ENCODE assay signal across 11 cellular contexts in genomic region chr1:19816737-19817086, GRCh38. TPM values are rescaled to one million over a fixed set of nuclear protein-coding genes. Genes with fewer than 3 reads are reported as not detected.
A peak's percentile ranks its signal among the peaks of the same experiment; 100 is the strongest.
DNase-seq lines count a peak whose midpoint lies in the region; ATAC-seq, FAIRE-seq and TF ChIP-seq lines count a peak whose summit lies in the region.
"Not testable (repeated sequence)": the region's sequence is repeated elsewhere in the genome, so short reads cannot be mapped to it uniquely, and the experiment has no call there.
"Had no signal": no experiment of that assay in that cellular context is flagged by ENCODE, and none has a peak within 500 bp of the region (broad histone marks: within the 10 kb centered on the region; RNA-seq: fewer than 3 reads in every experiment).

No MANE protein-coding gene starts in this region.

- not testable (repeated sequence) for H3K23me2 ChIP-seq in H9 (ENCODE audit: insufficient read length, low read depth, low read length, poor library complexity, severe bottlenecking)

- H3K79me2 ChIP-seq in H9 (ENCODE audit: insufficient read depth, low read length); astrocyte (ENCODE audit: insufficient read depth, low read length): not testable (repeated sequence)

- not testable (repeated sequence) for H3K18ac ChIP-seq in H9 (ENCODE audit: insufficient read length, low read depth, low read length)

- not testable (repeated sequence) for H3K9me3 ChIP-seq in H9 (ENCODE audit: control insufficient read depth, low read depth, low read length); Peyer's patch; astrocyte (ENCODE audit: insufficient read depth, low read depth, low read length); endodermal cell (ENCODE audit: control insufficient read depth, low read length); iPS-18c (ENCODE audit: control insufficient read depth, insufficient read depth, low read length); right lobe of liver; pancreas

- not testable (repeated sequence) for H3K27me3 Mint-ChIP-seq in H9 (ENCODE audit: low read depth); type B pancreatic cell
- H3K27me3 Mint-ChIP-seq in astrocyte (ENCODE audit: low read depth, unreplicated experiment) (peaks cover 28% of the 10 kb centered on the region), endodermal cell (ENCODE audit: insufficient read depth) (peaks cover 21% of the 10 kb centered on the region)

- not testable (repeated sequence) for H2BK12ac ChIP-seq in H9 (ENCODE audit: insufficient read length, low read depth, low read length)

- H3K4me1 ChIP-seq in H9 (ENCODE audit: insufficient read depth, low read length), result peaks cover 14% of the 10 kb centered on the region; the same call in 1 of the 2 replicates
- H3K4me1 ChIP-seq in Peyer's patch, result peaks cover 0 to 22% (median 1%) of the 10 kb centered on the region in 4 donors
- not testable (repeated sequence) for H3K4me1 ChIP-seq in astrocyte (ENCODE audit: insufficient read depth, low read length); endodermal cell (ENCODE audit: control insufficient read depth, insufficient read depth, low read length)
- peaks cover 0 to 53% (median 22%) of the 10 kb centered on the region in 4 donors for H3K4me1 ChIP-seq in right lobe of liver
- peaks cover 25 to 37% (median 28%) of the 10 kb centered on the region in 3 donors for H3K4me1 ChIP-seq in pancreas

- not testable (repeated sequence) for H4K20me1 ChIP-seq in H9 (ENCODE audit: control insufficient read depth, insufficient read depth, insufficient read length); astrocyte (ENCODE audit: insufficient read depth, low read length)

- H2BK20ac ChIP-seq in H9 (ENCODE audit: low read depth, low read length, poor library complexity, severe bottlenecking), result not testable (repeated sequence)

- not testable (repeated sequence) for H4K91ac ChIP-seq in H9 (ENCODE audit: insufficient read length, low read depth, low read length)

- not testable (repeated sequence) for H3K36me3 Mint-ChIP-seq in H9 (ENCODE audit: insufficient read depth in 1 of 3, low read depth in 3 of 3); astrocyte (ENCODE audit: low read depth, unreplicated experiment); endodermal cell (ENCODE audit: low read depth); type B pancreatic cell

- intact Hi-C loops in right lobe of liver (cut with DNase I); pancreas (cut with DNase I): not testable (repeated sequence)

- not testable (repeated sequence) for H2AK5ac ChIP-seq in H9 (ENCODE audit: insufficient read length, low read length)

- TF ChIP-seq POLR2A in Peyer's patch (IDR thresholded peaks at IDR 0.05); right lobe of liver (IDR thresholded peaks at IDR 0.05): not testable (repeated sequence)

- H2BK120ac ChIP-seq in H9 (ENCODE audit: low read depth, low read length, poor library complexity, severe bottlenecking), result not testable (repeated sequence)

- H3K56ac ChIP-seq in H9 (ENCODE audit: insufficient read length, low read depth, low read length), result not testable (repeated sequence)

- H3K27ac Mint-ChIP-seq in H9, result peak overlapping the region; percentile 89 to 97 (median 94)
- not testable (repeated sequence) for H3K27ac Mint-ChIP-seq in astrocyte (ENCODE audit: unreplicated experiment)
- peak overlapping the region; percentile 49 for H3K27ac Mint-ChIP-seq in endodermal cell
- H3K27ac Mint-ChIP-seq in type B pancreatic cell, result peak overlapping the region; percentile 32

- H2AFZ ChIP-seq in H9 (ENCODE audit: low read length); astrocyte (ENCODE audit: low read depth, low read length): not testable (repeated sequence)

- FAIRE-seq in astrocyte (lab: Jason Lieb, UNC); pancreas (lab: Jason Lieb, UNC): not testable (repeated sequence)

- not testable (repeated sequence) for H3K14ac ChIP-seq in H9 (ENCODE audit: insufficient read depth, low read length)

- H2BK5ac ChIP-seq in H9 (ENCODE audit: insufficient read length, low read length), result not testable (repeated sequence)

- H2BK15ac ChIP-seq in H9 (ENCODE audit: low read depth, low read length), result not testable (repeated sequence)

- not testable (repeated sequence) for H4K5ac ChIP-seq in H9 (ENCODE audit: insufficient read length, low read depth, low read length)

- not testable (repeated sequence) for H3K36me3 ChIP-seq in Peyer's patch; astrocyte (ENCODE audit: insufficient read depth, low read length); endodermal cell (ENCODE audit: control insufficient read depth, insufficient read depth, low read length); right lobe of liver; pancreas

- H3T11ph ChIP-seq in H9 (ENCODE audit: low read length), result not testable (repeated sequence)

- not testable (repeated sequence) for H3K4me3 ChIP-seq in Peyer's patch; astrocyte (ENCODE audit: insufficient read depth, low read depth, low read length); endodermal cell (ENCODE audit: low read length); right lobe of liver; pancreas
- peak overlapping the region; percentile 2; the same call in 1 of the 2 replicates for H3K4me3 ChIP-seq in iPS-18c (ENCODE audit: insufficient read depth, low read depth, low read length)

- no CpG with 5 or more reads among the region's 1 CpG for WGBS in H9 (ENCODE audit: extremely low coverage, insufficient read length, low lambda C conversion rate)
- WGBS in endodermal cell (ENCODE audit: insufficient coverage in 1 of 2, insufficient read length in 1 of 2), 2 experiments, result 15 to 25% methylated on average over 1 of the region's 1 CpG
- 70% methylated on average over 1 of the region's 1 CpG for WGBS in right lobe of liver (ENCODE audit: insufficient coverage, low coverage, low lambda C conversion rate, missing lambda C conversion rate)
- 41 to 43% methylated on average over 1 of the region's 1 CpG for WGBS in pancreas, 2 donors

- H3K27me3 ChIP-seq in H9 (ENCODE audit: insufficient read depth, low read length); Peyer's patch; astrocyte (ENCODE audit: insufficient read depth, low read length); endodermal cell (ENCODE audit: control insufficient read depth, insufficient read depth, low read length, poor library complexity, severe bottlenecking); right lobe of liver; pancreas: not testable (repeated sequence)

- not testable (repeated sequence) for H3K9ac ChIP-seq in H9 (ENCODE audit: extremely low read depth, insufficient read length, low read length); astrocyte (ENCODE audit: low read length); endodermal cell (ENCODE audit: extremely low read depth, low read length, poor library complexity, severe bottlenecking)

- TF ChIP-seq CTCF in H9 (conservative IDR thresholded peaks at IDR 0.05); Peyer's patch (IDR thresholded peaks at IDR 0.05); astrocyte (IDR thresholded peaks at IDR 0.05; ENCODE audit: insufficient read depth, low read depth, low read length); endodermal cell (conservative IDR thresholded peaks at IDR 0.05); right lobe of liver (IDR thresholded peaks at IDR 0.05); pancreas (IDR thresholded peaks at IDR 0.05); type B pancreatic cell (conservative IDR thresholded peaks at IDR 0.05): not testable (repeated sequence)

- peak overlapping the region; percentile 28 for H3K4me2 ChIP-seq in H9 (ENCODE audit: insufficient read depth, insufficient read length, low read length)
- not testable (repeated sequence) for H3K4me2 ChIP-seq in astrocyte (ENCODE audit: low read length)

- H3K79me1 ChIP-seq in H9 (ENCODE audit: insufficient read depth, low read depth, low read length, poor library complexity, severe bottlenecking), result not testable (repeated sequence)

- H4K8ac ChIP-seq in H9 (replicated peaks; ENCODE audit: insufficient read length, low read depth, low read length), result not testable (repeated sequence)

- ATAC-seq in right lobe of liver, pancreas: not testable (repeated sequence)

- H3K4ac ChIP-seq in H9 (ENCODE audit: low read depth, low read length), result not testable (repeated sequence)

- not testable (repeated sequence) for H3K9me3 Mint-ChIP-seq in H9; astrocyte (ENCODE audit: unreplicated experiment); endodermal cell; type B pancreatic cell

- H3K27ac ChIP-seq in H9 (ENCODE audit: insufficient read length, low read depth, low read length), result peak overlapping the region; percentile 60
- peak overlapping the region in 3 of 4 donors; percentile 69 to 94 (median 89) for H3K27ac ChIP-seq in Peyer's patch
- H3K27ac ChIP-seq in astrocyte (ENCODE audit: low read depth, low read length); endodermal cell (ENCODE audit: low read depth, low read length): not testable (repeated sequence)
- H3K27ac ChIP-seq in right lobe of liver, result peak overlapping the region; percentile 78 to 94 (median 83)
- peak overlapping the region; percentile 82 to 94 (median 88) for H3K27ac ChIP-seq in pancreas

- peak; percentile 50 for DNase-seq in H9
- not testable (repeated sequence) for DNase-seq in Peyer's patch; astrocyte (ENCODE audit: low read depth); endodermal cell; right lobe of liver; pancreas; type B pancreatic cell (ENCODE audit: extremely low spot score, unreplicated experiment)

- H3K23ac ChIP-seq in H9 (ENCODE audit: insufficient read length, low read depth, low read length), result not testable (repeated sequence)

- peak overlapping the region; percentile 24 to 31; a peak in 4 of 5 replicates for H3K4me3 Mint-ChIP-seq in H9
- peak overlapping the region; percentile 30 for H3K4me3 Mint-ChIP-seq in astrocyte (ENCODE audit: unreplicated experiment)
- H3K4me3 Mint-ChIP-seq in endodermal cell, result peak overlapping the region; percentile 25
- not testable (repeated sequence) for H3K4me3 Mint-ChIP-seq in type B pancreatic cell

- H3K4me1 Mint-ChIP-seq in H9 (peaks cover 57 to 66% of the 10 kb centered on the region in 2 experiments), endodermal cell (peaks cover 15% of the 10 kb centered on the region)
- H3K4me1 Mint-ChIP-seq in astrocyte (ENCODE audit: low read depth, unreplicated experiment); type B pancreatic cell (ENCODE audit: unreplicated experiment): not testable (repeated sequence)

RNA-seq across cellular contexts. Expression of gene RNF186, which starts 1.6 kb away (rescaled TPM):
- not detected in 2 replicates for total RNA-seq in H9 (2021)
- total RNA-seq in Peyer's patch, result 10 to 100 TPM in 2 of 4 donors, 1 to 10 TPM in 2; 2.5 to 19.0 (median 10.4) TPM
- not detected in 2 replicates for total RNA-seq in astrocyte
- not detected for total RNA-seq in endodermal cell
- not detected for polyA plus RNA-seq in endodermal cell (2013, experiment 1 of 2)
- polyA plus RNA-seq in endodermal cell (2013, experiment 2 of 2), result not detected
- 1 to 10 TPM in 1 of 6 experiments, under 1 TPM in 3, not detected in 2; 0.30 to 2.9 (median 0.53) TPM for total RNA-seq in right lobe of liver
- total RNA-seq in pancreas, result 10 to 100 TPM; 18.1 to 29.6 (median 27.2) TPM
- 10 to 100 TPM; 13.2 to 14.9 TPM for polyA plus RNA-seq in pancreas
- total RNA-seq in type B pancreatic cell (ENCODE audit: low replicate concordance), result 1.3 and 1.9 TPM in 2 replicates
- total RNA-seq: A172; CD4-positive, CD25-positive, alpha-beta regulatory T cell; Daoy had no signal
- polyA plus RNA-seq: CD4-positive, CD25-positive, alpha-beta regulatory T cell had no signal

RNA-seq across cellular contexts. Expression of gene TMCO4, which starts 17.0 kb away (rescaled TPM):
- total RNA-seq in H9 (2021) (2.7 and 4.0 TPM in 2 replicates), Peyer's patch (10 to 100 TPM; 13.5 to 40.4 (median 26.1) TPM), astrocyte (1.8 and 2.4 TPM in 2 replicates), endodermal cell (1 to 10 TPM; 6.2 to 6.6 TPM), right lobe of liver (10 to 100 TPM in 3 of 6 experiments, 1 to 10 TPM in 3; 6.4 to 13.5 (median 9.8) TPM), pancreas (10 to 100 TPM; 12.6 to 22.2 (median 14.7) TPM), type B pancreatic cell (ENCODE audit: low replicate concordance) (10.2 and 16.7 TPM in 2 replicates)
- polyA plus RNA-seq in endodermal cell (2013, experiment 1 of 2), result 0.78 TPM
- 0.50 TPM for polyA plus RNA-seq in endodermal cell (2013, experiment 2 of 2)
- polyA plus RNA-seq in pancreas, result 10 to 100 TPM; 23.9 to 25.1 TPM
